12 cellular contexts compared by ENCODE assay signal in the genomic region with DNA sequence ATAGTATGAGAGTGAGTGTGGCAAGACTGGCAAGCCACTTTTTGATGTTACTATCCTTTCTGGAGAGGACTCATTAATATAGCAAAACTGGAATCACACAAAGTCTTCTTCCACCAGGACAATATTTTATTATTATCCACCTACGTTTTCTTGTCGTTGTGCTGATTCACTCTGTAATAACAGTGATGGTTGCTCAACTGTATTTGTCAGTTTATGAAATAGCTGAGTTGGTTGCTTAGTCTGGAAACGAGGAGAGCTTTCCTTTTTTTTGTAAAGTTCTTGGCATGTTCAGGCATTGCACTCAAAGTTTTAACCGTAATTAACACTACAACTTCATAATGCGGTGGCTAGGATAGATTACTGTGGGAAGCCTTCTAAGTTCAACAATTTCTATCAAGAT.
DNase-seq lines count a peak whose midpoint lies in the region; ATAC-seq and TF ChIP-seq lines count a peak whose summit lies in the region.
"Had no signal": no experiment of that assay in that cellular context is flagged by ENCODE, and none has a peak within 500 bp of the region (broad histone marks: within the 10 kb centered on the region; RNA-seq: fewer than 3 reads in every experiment).

No MANE protein-coding gene starts in this region.

- intact Hi-C loops in testis (cut with DNase I; ENCODE audit: low total_unique reads): no loop called here

- no peaks in the 10 kb centered on the region for H3K9me3 ChIP-seq in subcutaneous abdominal adipose tissue (ENCODE audit: control insufficient read depth in 5 of 5, low read length in 5 of 5)
- H3K9me3 ChIP-seq in testis: no peaks in the 10 kb centered on the region
- H3K9me3 ChIP-seq: gastrocnemius medialis, right lobe of liver had no signal

- no peaks in the 10 kb centered on the region for H3K9me2 ChIP-seq in GM23338 (ENCODE audit: insufficient read depth)

- ATAC-seq in GM23338: no peak
- ATAC-seq: naive thymus-derived CD8-positive, alpha-beta T cell had no signal

- H3K9me3 Mint-ChIP-seq in GM23338: no peaks in the 10 kb centered on the region
- H3K9me3 Mint-ChIP-seq: naive thymus-derived CD8-positive, alpha-beta T cell had no signal

- no peak for TF ChIP-seq POLR2A in testis (IDR thresholded peaks at IDR 0.05)

- no peaks in the 10 kb centered on the region for H3K36me3 Mint-ChIP-seq in GM23338 (ENCODE audit: low read depth)
- H3K36me3 Mint-ChIP-seq: naive thymus-derived CD8-positive, alpha-beta T cell had no signal

- peak; percentile 54 for DNase-seq in HCEC 1CT
- DNase-seq in SIG-M5 treated with dmso at 0.1 percent for 504 hours (lab: John Stamatoyannopoulos, UW; ENCODE audit: unreplicated experiment): peak; percentile 74
- DNase-seq in fibroblast of pulmonary artery (ENCODE audit: low read depth): peak; percentile 80
- no peak for DNase-seq in GM23338 (ENCODE audit: low spot score)
- no peak for DNase-seq in testis
- DNase-seq in COR-L47 (lab: John Stamatoyannopoulos, UW): no peak
- DNase-seq: activated CD4-positive, alpha-beta T cell treated with anti-CD3 and anti-CD28 coated beads, Interleukin-2, amount 50 U/mL, for 1 hour; cerebellar nuclear complex; gastrocnemius medialis; naive thymus-derived CD8-positive, alpha-beta T cell; right lobe of liver had no signal

- H2AFZ ChIP-seq in GM23338: no peak overlapping the region

- H3K9ac ChIP-seq in subcutaneous abdominal adipose tissue (ENCODE audit: low read length in 5 of 5): no peak overlapping the region

- H3K4me2 ChIP-seq in GM23338: no peak overlapping the region

- H3K4me1 Mint-ChIP-seq in GM23338: peaks cover 18% of the 10 kb centered on the region

- H3K36me3 ChIP-seq in subcutaneous abdominal adipose tissue (ENCODE audit: control insufficient read depth in 5 of 5, insufficient read depth in 5 of 5, low read length in 5 of 5) (no peaks in the 10 kb centered on the region), GM23338 (ENCODE audit: insufficient read depth) (no peaks in the 10 kb centered on the region), testis (ENCODE audit: low read depth, missing control alignments) (no peaks in the 10 kb centered on the region)
- H3K36me3 ChIP-seq: gastrocnemius medialis, right lobe of liver had no signal

- no peaks in the 10 kb centered on the region for H4K20me1 ChIP-seq in GM23338 (replicated peaks; ENCODE audit: insufficient read depth)

- WGBS in testis, 2 donors: 11 to 13% methylated on average over 5 of the region's 5 CpGs

- H3K27me3 ChIP-seq in subcutaneous abdominal adipose tissue (ENCODE audit: control insufficient read depth in 5 of 5, insufficient read depth in 4 of 5, low read length in 5 of 5): no peaks in the 10 kb centered on the region
- H3K27me3 ChIP-seq in GM23338 (ENCODE audit: insufficient read depth): no peaks in the 10 kb centered on the region
- no peaks in the 10 kb centered on the region for H3K27me3 ChIP-seq in testis
- H3K27me3 ChIP-seq: gastrocnemius medialis, right lobe of liver had no signal

- no peaks in the 10 kb centered on the region for H3K79me2 ChIP-seq in GM23338 (replicated peaks; ENCODE audit: insufficient read depth)

- peaks cover 1% of the 10 kb centered on the region for H3K27me3 Mint-ChIP-seq in GM23338 (ENCODE audit: insufficient read depth, low read depth, poor library complexity)
- H3K27me3 Mint-ChIP-seq: naive thymus-derived CD8-positive, alpha-beta T cell had no signal

- TF ChIP-seq CTCF in fibroblast of pulmonary artery (IDR thresholded peaks at IDR 0.05; ENCODE audit: low read length, missing control alignments): no peak
- TF ChIP-seq CTCF in GM23338 (conservative IDR thresholded peaks at IDR 0.05; ENCODE audit: low read depth in 2 of 2): no peak
- TF ChIP-seq CTCF in testis (IDR thresholded peaks at IDR 0.05): no peak

- H3K4me3 Mint-ChIP-seq in GM23338: no peak overlapping the region
- H3K4me3 Mint-ChIP-seq: naive thymus-derived CD8-positive, alpha-beta T cell had no signal

- no peak overlapping the region for H3K27ac Mint-ChIP-seq in GM23338
- H3K27ac Mint-ChIP-seq: naive thymus-derived CD8-positive, alpha-beta T cell had no signal

- H3K4me3 ChIP-seq in fibroblast of pulmonary artery (replicated peaks; ENCODE audit: low read depth, low read length) (no peak overlapping the region), subcutaneous abdominal adipose tissue (ENCODE audit: low read depth in 1 of 5, low read length in 5 of 5) (no peak overlapping the region), GM23338 (no peak overlapping the region), testis (no peak overlapping the region)
- H3K4me3 ChIP-seq: gastrocnemius medialis, right lobe of liver had no signal

- H3K4me1 ChIP-seq in subcutaneous abdominal adipose tissue (ENCODE audit: control insufficient read depth in 5 of 5, insufficient read depth in 5 of 5, low read length in 5 of 5): peaks cover 0 to 14% (median 3%) of the 10 kb centered on the region in 5 donors
- 0 out of 2 replicates have a peak, but pooled peaks cover 15% of the 10 kb centered on the region for H3K4me1 ChIP-seq in GM23338 (ENCODE audit: insufficient read depth)
- H3K4me1 ChIP-seq in testis: peaks cover 16% of the 10 kb centered on the region
- H3K4me1 ChIP-seq: gastrocnemius medialis, right lobe of liver had no signal

- no peaks in the 10 kb centered on the region for H3F3A ChIP-seq in GM23338 (replicated peaks; ENCODE audit: low read depth)

- H3K27ac ChIP-seq in subcutaneous abdominal adipose tissue (ENCODE audit: low read depth, low read length) (peak overlapping the region; percentile 71), GM23338 (ENCODE audit: low read depth) (no peak overlapping the region), testis (peak overlapping the region in 1 of 2 donors; percentile 66)
- H3K27ac ChIP-seq: gastrocnemius medialis, right lobe of liver had no signal

TF ChIP-seq in GM23338, 12 proteins besides CTCF, POLR2A, EP300 and RAD21 (continues in another document):
- TF ChIP-seq, protein P1, sequence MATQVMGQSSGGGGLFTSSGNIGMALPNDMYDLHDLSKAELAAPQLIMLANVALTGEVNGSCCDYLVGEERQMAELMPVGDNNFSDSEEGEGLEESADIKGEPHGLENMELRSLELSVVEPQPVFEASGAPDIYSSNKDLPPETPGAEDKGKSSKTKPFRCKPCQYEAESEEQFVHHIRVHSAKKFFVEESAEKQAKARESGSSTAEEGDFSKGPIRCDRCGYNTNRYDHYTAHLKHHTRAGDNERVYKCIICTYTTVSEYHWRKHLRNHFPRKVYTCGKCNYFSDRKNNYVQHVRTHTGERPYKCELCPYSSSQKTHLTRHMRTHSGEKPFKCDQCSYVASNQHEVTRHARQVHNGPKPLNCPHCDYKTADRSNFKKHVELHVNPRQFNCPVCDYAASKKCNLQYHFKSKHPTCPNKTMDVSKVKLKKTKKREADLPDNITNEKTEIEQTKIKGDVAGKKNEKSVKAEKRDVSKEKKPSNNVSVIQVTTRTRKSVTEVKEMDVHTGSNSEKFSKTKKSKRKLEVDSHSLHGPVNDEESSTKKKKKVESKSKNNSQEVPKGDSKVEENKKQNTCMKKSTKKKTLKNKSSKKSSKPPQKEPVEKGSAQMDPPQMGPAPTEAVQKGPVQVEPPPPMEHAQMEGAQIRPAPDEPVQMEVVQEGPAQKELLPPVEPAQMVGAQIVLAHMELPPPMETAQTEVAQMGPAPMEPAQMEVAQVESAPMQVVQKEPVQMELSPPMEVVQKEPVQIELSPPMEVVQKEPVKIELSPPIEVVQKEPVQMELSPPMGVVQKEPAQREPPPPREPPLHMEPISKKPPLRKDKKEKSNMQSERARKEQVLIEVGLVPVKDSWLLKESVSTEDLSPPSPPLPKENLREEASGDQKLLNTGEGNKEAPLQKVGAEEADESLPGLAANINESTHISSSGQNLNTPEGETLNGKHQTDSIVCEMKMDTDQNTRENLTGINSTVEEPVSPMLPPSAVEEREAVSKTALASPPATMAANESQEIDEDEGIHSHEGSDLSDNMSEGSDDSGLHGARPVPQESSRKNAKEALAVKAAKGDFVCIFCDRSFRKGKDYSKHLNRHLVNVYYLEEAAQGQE (IDR thresholded peaks at IDR 0.05; ENCODE audit: unreplicated experiment): no peak
- no peak for TF ChIP-seq POLR2AphosphoS5 (IDR thresholded peaks at IDR 0.05; ENCODE audit: low read depth)
- TF ChIP-seq, protein P2, sequence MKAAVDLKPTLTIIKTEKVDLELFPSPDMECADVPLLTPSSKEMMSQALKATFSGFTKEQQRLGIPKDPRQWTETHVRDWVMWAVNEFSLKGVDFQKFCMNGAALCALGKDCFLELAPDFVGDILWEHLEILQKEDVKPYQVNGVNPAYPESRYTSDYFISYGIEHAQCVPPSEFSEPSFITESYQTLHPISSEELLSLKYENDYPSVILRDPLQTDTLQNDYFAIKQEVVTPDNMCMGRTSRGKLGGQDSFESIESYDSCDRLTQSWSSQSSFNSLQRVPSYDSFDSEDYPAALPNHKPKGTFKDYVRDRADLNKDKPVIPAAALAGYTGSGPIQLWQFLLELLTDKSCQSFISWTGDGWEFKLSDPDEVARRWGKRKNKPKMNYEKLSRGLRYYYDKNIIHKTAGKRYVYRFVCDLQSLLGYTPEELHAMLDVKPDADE (IDR thresholded peaks at IDR 0.05): no peak
- TF ChIP-seq ZNF114 (CRISPR knock-in tag; IDR thresholded peaks at IDR 0.05): no peak
- TF ChIP-seq ZNF331 (CRISPR knock-in tag; IDR thresholded peaks at IDR 0.05; ENCODE audit: low read depth): no peak
- no peak for TF ChIP-seq EZH2 (IDR thresholded peaks at IDR 0.05; ENCODE audit: low read depth, unreplicated experiment)
- no peak for TF ChIP-seq STAT1 (IDR thresholded peaks at IDR 0.05; ENCODE audit: unreplicated experiment)
- TF ChIP-seq NANOG (IDR thresholded peaks at IDR 0.05; ENCODE audit: borderline replicate concordance): no peak
- TF ChIP-seq JUNB (IDR thresholded peaks at IDR 0.05; ENCODE audit: unreplicated experiment): no peak
- no peak for TF ChIP-seq EZH2phosphoT487 (IDR thresholded peaks at IDR 0.05; ENCODE audit: unreplicated experiment)
- no peak for TF ChIP-seq CREB1 (CRISPR knock-in tag; IDR thresholded peaks at IDR 0.05; ENCODE audit: low read depth)

Comparison
In these comparisons a context has a peak if more than half of its experiments do, and no peak if none do; other contexts are left out.
1. DNase-seq: peak in HCEC 1CT (single experiment), SIG-M5 treated with dmso at 0.1 percent for 504 hours (single experiment) and fibroblast of pulmonary artery (single experiment); none in GM23338 (single experiment), testis (single experiment) and COR-L47 (single experiment).